25 cellular contexts compared by ENCODE assay signal in genomic region chr6:7629321-7629720, GRCh38.
"Had no signal": no experiment of that assay in that cellular context is flagged by ENCODE, and none has a peak within 500 bp of the region (broad histone marks: within the 10 kb centered on the region; RNA-seq: fewer than 3 reads in every experiment).

No MANE protein-coding gene starts in this region.

- H3K27me3 Mint-ChIP-seq: activated CD4-positive, alpha-beta T cell treated with anti-CD3 and anti-CD28 coated beads, Interleukin-2, amount 10 ng/mL, durations not matched to agents 7 days and 5 days had no signal

- DNase-seq: activated CD4-positive, alpha-beta T cell treated with anti-CD3 and anti-CD28 coated beads, Interleukin-2, amount 10 ng/mL, durations not matched to agents 7 days and 5 days; activated CD4-positive, alpha-beta T cell treated with anti-CD3 and anti-CD28 coated beads, Interleukin-2, amount 50 U/mL, for 48 hours; activated CD8-positive, alpha-beta T cell treated with anti-CD3 and anti-CD28 coated beads, Interleukin-2, amount 10 ng/mL, durations not matched to agents 7 days and 5 days; activated naive CD4-positive, alpha-beta T cell treated with anti-CD3 and anti-CD28 coated beads, Interleukin-2, amount 10 ng/mL, durations not matched to agents 7 days and 5 days; activated naive CD8-positive, alpha-beta T cell treated with anti-CD3 and anti-CD28 coated beads, Interleukin-2, amount 50 U/mL, for 24 hours; activated T-cell treated with anti-CD3 and anti-CD28 coated beads, Interleukin-2, amount 50 U/mL, for 4 hours; anterior cingulate cortex; caudate nucleus; cerebellar nuclear complex; MM.1S; MV-4-11; NCI-H1092; NCI-H1436 treated with DMSO at 0.1 percent for 48 hours; NCI-H1694 treated with DMSO at 0.1 percent for 48 hours; NCI-H2029; NCI-H345; NCI-H524 treated with DMSO at 0.1 percent for 48 hours; SHP77; SJCRH30; T1000 had no signal

- H3K9me3 ChIP-seq: SJCRH30 had no signal

- H3K4me1 ChIP-seq: SJCRH30 had no signal

- H3K27ac Mint-ChIP-seq: activated CD4-positive, alpha-beta T cell treated with anti-CD3 and anti-CD28 coated beads, Interleukin-2, amount 10 ng/mL, durations not matched to agents 7 days and 5 days; activated CD8-positive, alpha-beta T cell treated with anti-CD3 and anti-CD28 coated beads, Interleukin-2, amount 10 ng/mL, durations not matched to agents 7 days and 5 days; activated naive CD4-positive, alpha-beta T cell treated with anti-CD3 and anti-CD28 coated beads, Interleukin-2, amount 10 ng/mL, durations not matched to agents 7 days and 5 days; activated naive CD8-positive, alpha-beta T cell; activated naive CD8-positive, alpha-beta T cell treated with anti-CD3 and anti-CD28 coated beads, Interleukin-2, amount 50 U/mL, for 24 hours; activated T-helper 1 cell treated with anti-CD3 and anti-CD28 coated beads, Interleukin-12 subunit alpha, Interleukin-12 subunit beta, Interleukin-2, Interleukin-4 antibody, amounts not matched to agents 30 ng/mL and 10 ng/mL and 1 ng/mL, durations not matched to agents 14 hours and 24 hours and 36 hours; brain had no signal

- H3K4me1 Mint-ChIP-seq: activated CD4-positive, alpha-beta T cell treated with anti-CD3 and anti-CD28 coated beads, Interleukin-2, amount 10 ng/mL, durations not matched to agents 7 days and 5 days; activated naive CD4-positive, alpha-beta T cell treated with anti-CD3 and anti-CD28 coated beads, Interleukin-2, amount 10 ng/mL, durations not matched to agents 7 days and 5 days; activated naive CD8-positive, alpha-beta T cell treated with anti-CD3 and anti-CD28 coated beads, Interleukin-2, amount 50 U/mL, for 24 hours had no signal

- H3K4me3 ChIP-seq: SJCRH30, SK-N-MC had no signal

- H3K36me3 ChIP-seq: SJCRH30 had no signal

- H3K27ac ChIP-seq: SJCRH30, SK-N-MC had no signal

- FAIRE-seq: bronchial epithelial cell had no signal

- H3K4me3 Mint-ChIP-seq: activated CD4-positive, alpha-beta T cell treated with anti-CD3 and anti-CD28 coated beads, Interleukin-2, amount 10 ng/mL, durations not matched to agents 7 days and 5 days; activated CD8-positive, alpha-beta T cell treated with anti-CD3 and anti-CD28 coated beads, Interleukin-2, amount 10 ng/mL, durations not matched to agents 7 days and 5 days; activated naive CD4-positive, alpha-beta T cell treated with anti-CD3 and anti-CD28 coated beads, Interleukin-2, amount 10 ng/mL, durations not matched to agents 7 days and 5 days; activated naive CD8-positive, alpha-beta T cell; activated naive CD8-positive, alpha-beta T cell treated with anti-CD3 and anti-CD28 coated beads, Interleukin-2, amount 50 U/mL, for 24 hours; activated T-cell treated with anti-CD3 and anti-CD28 coated beads, Interleukin-2, amount 50 U/mL, for 4 hours; activated T-helper 1 cell treated with anti-CD3 and anti-CD28 coated beads, Interleukin-12 subunit alpha, Interleukin-12 subunit beta, Interleukin-2, Interleukin-4 antibody, amounts not matched to agents 30 ng/mL and 10 ng/mL and 1 ng/mL, durations not matched to agents 14 hours and 24 hours and 36 hours; brain had no signal

- H3K36me3 Mint-ChIP-seq: activated naive CD4-positive, alpha-beta T cell treated with anti-CD3 and anti-CD28 coated beads, Interleukin-2, amount 10 ng/mL, durations not matched to agents 7 days and 5 days; activated naive CD8-positive, alpha-beta T cell; brain had no signal

- H3K9me3 Mint-ChIP-seq: activated CD4-positive, alpha-beta T cell treated with anti-CD3 and anti-CD28 coated beads, Interleukin-2, amount 10 ng/mL, durations not matched to agents 7 days and 5 days; activated naive CD4-positive, alpha-beta T cell treated with anti-CD3 and anti-CD28 coated beads, Interleukin-2, amount 10 ng/mL, durations not matched to agents 7 days and 5 days; activated naive CD8-positive, alpha-beta T cell treated with anti-CD3 and anti-CD28 coated beads, Interleukin-2, amount 50 U/mL, for 24 hours; activated T-cell treated with anti-CD3 and anti-CD28 coated beads, Interleukin-2, amount 50 U/mL, for 4 hours; activated T-helper 1 cell treated with anti-CD3 and anti-CD28 coated beads, Interleukin-12 subunit alpha, Interleukin-12 subunit beta, Interleukin-2, Interleukin-4 antibody, amounts not matched to agents 30 ng/mL and 10 ng/mL and 1 ng/mL, durations not matched to agents 14 hours and 24 hours and 36 hours had no signal

- H3K27me3 ChIP-seq: SJCRH30 had no signal
